In the genomic region with DNA sequence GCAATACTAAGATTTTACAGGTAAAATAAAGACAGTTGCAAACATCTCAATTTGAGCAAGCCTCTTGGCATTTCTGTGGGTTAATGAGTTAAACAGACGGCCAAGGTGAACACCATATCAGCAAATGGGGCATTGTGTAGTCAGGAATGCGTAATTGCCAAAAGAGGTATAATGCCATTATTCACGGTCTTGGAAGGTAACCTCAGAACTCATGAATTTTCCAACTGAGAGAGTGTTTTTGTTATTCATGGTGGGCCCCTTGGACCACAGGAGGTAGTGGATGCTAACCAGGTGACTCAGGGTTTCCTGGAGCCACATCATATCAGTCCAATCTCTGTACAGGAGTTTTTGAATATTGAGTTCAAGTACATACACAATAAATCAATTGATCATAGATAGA, we compare ENCODE assay signal across 31 cellular contexts.
"Had no signal": no experiment of that assay in that cellular context is flagged by ENCODE, and none has a peak within 500 bp of the region (broad histone marks: within the 10 kb centered on the region; RNA-seq: fewer than 3 reads in every experiment).

No MANE protein-coding gene starts in this region.

- H3K36me3 ChIP-seq: colonic mucosa, gastroesophageal sphincter, neutrophil, transverse colon, uterus, WERI-Rb-1 had no signal

- H3K36me3 Mint-ChIP-seq: activated CD4-positive, alpha-beta memory T cell treated with anti-CD3 and anti-CD28 coated beads for 36 hours; activated naive CD4-positive, alpha-beta T cell treated with anti-CD3 and anti-CD28 coated beads, Interleukin-2, amount 10 ng/mL, durations not matched to agents 7 days and 5 days; activated naive CD8-positive, alpha-beta T cell treated with anti-CD3 and anti-CD28 coated beads, Interleukin-2, amount 10 ng/mL, durations not matched to agents 7 days and 5 days had no signal

- H3K4me1 ChIP-seq: body of pancreas, colonic mucosa, gastroesophageal sphincter, testis, uterus had no signal

- H3K27me3 Mint-ChIP-seq: activated CD4-positive, alpha-beta memory T cell treated with anti-CD3 and anti-CD28 coated beads for 36 hours; activated CD4-positive, alpha-beta T cell treated with anti-CD3 and anti-CD28 coated beads, Interleukin-2, amount 10 ng/mL, durations not matched to agents 24 days and 14 days; activated naive CD4-positive, alpha-beta T cell treated with anti-CD3 and anti-CD28 coated beads, Interleukin-2, amount 10 ng/mL, durations not matched to agents 7 days and 5 days; activated naive CD8-positive, alpha-beta T cell treated with anti-CD3 and anti-CD28 coated beads, Interleukin-2, amount 10 ng/mL, durations not matched to agents 7 days and 5 days; progenitor cell of endocrine pancreas had no signal

- DNase-seq: activated CD4-positive, alpha-beta memory T cell treated with anti-CD3 and anti-CD28 coated beads for 36 hours; activated CD4-positive, alpha-beta T cell treated with anti-CD3 and anti-CD28 coated beads, Interleukin-2, amount 10 ng/mL, durations not matched to agents 24 days and 14 days; activated CD4-positive, CD25-positive, alpha-beta regulatory T cell treated with anti-CD3 and anti-CD28 coated beads, Interleukin-2, amount 50 U/mL, for 72 hours; activated CD8-positive, alpha-beta memory T cell treated with anti-CD3 and anti-CD28 coated beads, Interleukin-2, amount 50 U/mL, for 4 hours; activated gamma-delta T cell; activated naive CD4-positive, alpha-beta T cell treated with anti-CD3 and anti-CD28 coated beads, Interleukin-2, amount 10 ng/mL, durations not matched to agents 7 days and 5 days; activated naive CD8-positive, alpha-beta T cell treated with anti-CD3 and anti-CD28 coated beads, Interleukin-2, amount 10 ng/mL, durations not matched to agents 7 days and 5 days; activated T-cell treated with anti-CD3 and anti-CD28 coated beads, Interleukin-2, amount 50 U/mL, for 1 hour; body of pancreas; cerebellar nuclear complex; colonic mucosa; effector CD8-positive, alpha-beta T cell; head of caudate nucleus; hippocampal formation; left cardiac atrium; left ventricle myocardium superior; retina; stimulated activated CD4-positive, alpha-beta T cell treated with anti-CD3 and anti-CD28 coated beads, Interleukin-12 subunit alpha, Interleukin-12 subunit beta, amount 100 ng/mL, for 4 hours; stimulated activated CD4-positive, alpha-beta T cell treated with anti-CD3 and anti-CD28 coated beads, Interleukin-4, amount 100 ng/mL, for 1 hour; stimulated activated naive CD8-positive, alpha-beta T cell treated with anti-CD3 and anti-CD28 coated beads, Interleukin-15, Interleukin-2, amounts not matched to agents 100 U/mL and 50 U/mL, for 24 hours; testis; transverse colon; uterus; WERI-Rb-1 had no signal

- H3K27ac ChIP-seq: body of pancreas, colonic mucosa, epithelial cell of prostate, gastroesophageal sphincter, neutrophil, skin epidermis, testis, transverse colon, uterus, WERI-Rb-1 had no signal

- H3K4me3 ChIP-seq: body of pancreas, colonic mucosa, gastroesophageal sphincter, skin epidermis, testis, transverse colon, uterus had no signal

- H3K4me3 Mint-ChIP-seq: activated CD4-positive, alpha-beta memory T cell treated with anti-CD3 and anti-CD28 coated beads for 36 hours; activated CD4-positive, alpha-beta T cell treated with anti-CD3 and anti-CD28 coated beads, Interleukin-2, amount 10 ng/mL, durations not matched to agents 24 days and 14 days; activated naive CD4-positive, alpha-beta T cell treated with anti-CD3 and anti-CD28 coated beads, Interleukin-2, amount 10 ng/mL, durations not matched to agents 7 days and 5 days; activated naive CD8-positive, alpha-beta T cell treated with anti-CD3 and anti-CD28 coated beads, Interleukin-2, amount 10 ng/mL, durations not matched to agents 7 days and 5 days; nephron had no signal

- H3K4me1 Mint-ChIP-seq: activated CD4-positive, alpha-beta T cell treated with anti-CD3 and anti-CD28 coated beads, Interleukin-2, amount 10 ng/mL, durations not matched to agents 24 days and 14 days; activated naive CD4-positive, alpha-beta T cell treated with anti-CD3 and anti-CD28 coated beads, Interleukin-2, amount 10 ng/mL, durations not matched to agents 7 days and 5 days; activated naive CD8-positive, alpha-beta T cell treated with anti-CD3 and anti-CD28 coated beads, Interleukin-2, amount 10 ng/mL, durations not matched to agents 7 days and 5 days; nephron had no signal

- H3K27ac Mint-ChIP-seq: activated CD4-positive, alpha-beta memory T cell treated with anti-CD3 and anti-CD28 coated beads for 36 hours; activated CD4-positive, alpha-beta T cell treated with anti-CD3 and anti-CD28 coated beads, Interleukin-2, amount 10 ng/mL, durations not matched to agents 24 days and 14 days; activated naive CD4-positive, alpha-beta T cell treated with anti-CD3 and anti-CD28 coated beads, Interleukin-2, amount 10 ng/mL, durations not matched to agents 7 days and 5 days; activated naive CD8-positive, alpha-beta T cell treated with anti-CD3 and anti-CD28 coated beads, Interleukin-2, amount 10 ng/mL, durations not matched to agents 7 days and 5 days; nephron; progenitor cell of endocrine pancreas had no signal

- H3K9me3 ChIP-seq: body of pancreas, colonic mucosa, gastroesophageal sphincter, neutrophil, testis, transverse colon, uterus had no signal

- H3K9me3 Mint-ChIP-seq: activated CD4-positive, alpha-beta T cell treated with anti-CD3 and anti-CD28 coated beads, Interleukin-2, amount 10 ng/mL, durations not matched to agents 24 days and 14 days; activated naive CD4-positive, alpha-beta T cell treated with anti-CD3 and anti-CD28 coated beads, Interleukin-2, amount 10 ng/mL, durations not matched to agents 7 days and 5 days; activated naive CD8-positive, alpha-beta T cell treated with anti-CD3 and anti-CD28 coated beads, Interleukin-2, amount 10 ng/mL, durations not matched to agents 7 days and 5 days; nephron had no signal

- H3K27me3 ChIP-seq: body of pancreas, colonic mucosa, gastroesophageal sphincter, neutrophil, testis, transverse colon, uterus had no signal

- ATAC-seq: body of pancreas; gastroesophageal sphincter; left cardiac atrium; left ventricle myocardium superior; sciatic nerve; stimulated activated naive CD8-positive, alpha-beta T cell treated with anti-CD3 and anti-CD28 coated beads, Interleukin-15, Interleukin-2, amounts not matched to agents 100 U/mL and 50 U/mL, for 24 hours had no signal
